1 cellular context compared by ENCODE assay signal in the genomic region with DNA sequence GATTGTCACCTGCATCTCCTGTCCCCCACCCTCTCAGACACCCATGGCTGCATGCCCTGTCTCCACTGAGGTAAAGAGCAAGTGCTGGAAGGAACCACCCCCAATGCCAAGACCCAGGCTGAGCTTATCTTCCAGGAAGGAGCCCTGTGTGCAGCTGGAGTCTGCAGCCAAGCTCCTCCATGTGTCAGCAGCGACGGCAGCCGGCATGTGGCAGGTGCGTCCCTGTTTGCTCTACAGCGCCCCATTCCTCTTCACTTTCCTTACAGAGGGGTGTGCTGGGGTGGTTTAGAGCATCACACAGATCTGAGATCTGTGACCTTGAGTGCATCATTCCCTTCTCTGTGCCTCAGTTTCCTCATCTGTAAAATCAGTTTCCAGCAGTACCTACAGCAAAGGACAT.
TF ChIP-seq lines count a peak whose summit lies in the region.

No MANE protein-coding gene starts in this region.

TF ChIP-seq in H1, 55 proteins besides CTCF, POLR2A, EP300 and RAD21:
- TF ChIP-seq JUND (IDR thresholded peaks at IDR 0.05; ENCODE audit: low read length): no peak
- TF ChIP-seq, protein P1, sequence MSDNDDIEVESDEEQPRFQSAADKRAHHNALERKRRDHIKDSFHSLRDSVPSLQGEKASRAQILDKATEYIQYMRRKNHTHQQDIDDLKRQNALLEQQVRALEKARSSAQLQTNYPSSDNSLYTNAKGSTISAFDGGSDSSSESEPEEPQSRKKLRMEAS (IDR thresholded peaks at IDR 0.05): peak; percentile 75
- TF ChIP-seq RBBP5 (IDR thresholded peaks at IDR 0.05; ENCODE audit: borderline replicate concordance, low read depth, low read length): no peak
- no peak for TF ChIP-seq HDAC2 (IDR thresholded peaks at IDR 0.05; ENCODE audit: borderline replicate concordance in 1 of 2, low read depth in 2 of 2, low read length in 2 of 2)
- TF ChIP-seq, protein P2, sequence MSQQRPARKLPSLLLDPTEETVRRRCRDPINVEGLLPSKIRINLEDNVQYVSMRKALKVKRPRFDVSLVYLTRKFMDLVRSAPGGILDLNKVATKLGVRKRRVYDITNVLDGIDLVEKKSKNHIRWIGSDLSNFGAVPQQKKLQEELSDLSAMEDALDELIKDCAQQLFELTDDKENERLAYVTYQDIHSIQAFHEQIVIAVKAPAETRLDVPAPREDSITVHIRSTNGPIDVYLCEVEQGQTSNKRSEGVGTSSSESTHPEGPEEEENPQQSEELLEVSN (IDR thresholded peaks at IDR 0.05): peak; percentile 37; the same call in 1 of the 2 replicates
